8 cellular contexts compared by ENCODE assay signal in genomic region chr18:66043009-66043408, GRCh38.
"Had no signal": no experiment of that assay in that cellular context is flagged by ENCODE, and none has a peak within 500 bp of the region (broad histone marks: within the 10 kb centered on the region; RNA-seq: fewer than 3 reads in every experiment).

No MANE protein-coding gene starts in this region.

- H3K4me3 ChIP-seq: GM23248, GM23338, HAP-1 had no signal

- H3K9me3 ChIP-seq: HAP-1 had no signal

- H3K36me3 ChIP-seq: HAP-1 had no signal

- DNase-seq: GM23248, GOT3, H7, H9, HCEC 1CT, HFFc6 had no signal

- H3K27ac ChIP-seq: GM23248 had no signal
